22 cellular contexts compared by ENCODE assay signal in the genomic region with DNA sequence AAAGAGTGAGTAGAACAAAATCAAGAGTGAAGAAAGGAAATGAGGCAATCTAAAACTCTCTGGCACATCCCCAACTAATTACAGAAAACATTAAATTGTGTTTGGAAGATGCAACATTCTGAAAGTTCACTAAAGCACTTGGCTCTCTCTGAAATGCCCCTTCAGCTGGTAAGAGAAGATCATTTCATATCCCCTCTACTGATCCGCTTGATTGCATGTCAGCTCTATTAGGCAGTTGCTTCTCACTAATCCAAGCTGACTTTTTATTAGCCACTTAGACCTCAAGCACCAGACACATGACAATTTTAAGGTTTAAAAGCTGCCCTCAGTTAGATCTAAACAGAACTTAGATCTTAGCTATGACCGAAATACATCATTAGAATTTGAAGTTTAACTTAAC.
"Had no signal": no experiment of that assay in that cellular context is flagged by ENCODE, and none has a peak within 500 bp of the region (broad histone marks: within the 10 kb centered on the region; RNA-seq: fewer than 3 reads in every experiment).

No MANE protein-coding gene starts in this region.

- H3K27ac ChIP-seq: body of pancreas, foreskin keratinocyte, left lung, neutrophil, pancreas, psoas muscle, thoracic aorta, vagina had no signal

- H3K36me3 ChIP-seq: left lung, neutrophil, pancreas, thoracic aorta, vagina had no signal

- H3K4me3 ChIP-seq: body of pancreas, left lung, pancreas, psoas muscle, thoracic aorta, vagina had no signal

- H3K9me3 ChIP-seq: body of pancreas, neutrophil, pancreas, thoracic aorta, vagina had no signal

- DNase-seq: activated B cell treated with CpG ODN at 0.5 μM for 24 hours; activated CD4-positive, alpha-beta memory T cell treated with anti-CD3 and anti-CD28 coated beads for 36 hours; activated CD4-positive, alpha-beta T cell treated with anti-CD3 and anti-CD28 coated beads for 4 hours; activated effector memory CD4-positive, alpha-beta T cell treated with anti-CD3 and anti-CD28 coated beads, Interleukin-2, amount 50 U/mL, for 16 hours; activated naive CD4-positive, alpha-beta T cell treated with anti-CD3 and anti-CD28 coated beads, Interleukin-2, amount 10 ng/mL, durations not matched to agents 7 days and 5 days; body of pancreas; effector CD4-positive, alpha-beta T cell; erythroblast; foreskin keratinocyte; kidney glomerular epithelial cell; left lung; mammary epithelial cell; midbrain; pancreas; psoas muscle; right cardiac atrium; stimulated activated CD4-positive, alpha-beta T cell treated with anti-CD3 and anti-CD28 coated beads, Interleukin-4, amount 100 ng/mL, for 24 hours; stimulated activated naive CD4-positive, alpha-beta T cell treated with Interleukin-2 at 50 U/mL for 16 hours; T1000 had no signal
